Comparison of ENCODE assay signal across 19 cellular contexts in genomic region chr10:22463255-22463654, GRCh38.
A peak's percentile ranks its signal among the peaks of the same experiment; 100 is the strongest.
DNase-seq lines count a peak whose midpoint lies in the region; ATAC-seq, FAIRE-seq and TF ChIP-seq lines count a peak whose summit lies in the region.
"Had no signal": no experiment of that assay in that cellular context is flagged by ENCODE, and none has a peak within 500 bp of the region (broad histone marks: within the 10 kb centered on the region; RNA-seq: fewer than 3 reads in every experiment).

No MANE protein-coding gene starts in this region.

- no peak overlapping the region for H3K4me2 ChIP-seq in A549
- H3K4me2 ChIP-seq in BLaER1 treated with 17β-estradiol and CSF1 and Interleukin-3, amounts not matched to agents 10 nM and 100 nM, result peak overlapping the region in 9 of 11 experiments; percentile 45 to 87 (median 69); a peak in 16 of 22 replicates

- ATAC-seq in A549, result no peak
- ATAC-seq in upper lobe of right lung, result no peak

- CTCF ChIA-PET in A549 (lab: Yijun Ruan, JAX), result no interaction called here
- CTCF ChIA-PET in HEK293 (lab: Yijun Ruan, JAX), result no interaction called here

- H3K4me3 ChIP-seq in A549 (no peak overlapping the region), HEK293 (ENCODE audit: low read depth, low read length) (no peak overlapping the region), upper lobe of right lung (no peak overlapping the region)
- no peak overlapping the region for H3K4me3 ChIP-seq in BLaER1 treated with 17β-estradiol and CSF1 and Interleukin-3, amounts not matched to agents 10 nM and 100 nM

- peaks cover 3% of the 10 kb centered on the region for H3K27me3 Mint-ChIP-seq in endothelial cell (ENCODE audit: unreplicated experiment)
- H3K27me3 Mint-ChIP-seq: CD4-positive, alpha-beta T cell had no signal

- no peak overlapping the region for H3K4me3 Mint-ChIP-seq in endothelial cell (ENCODE audit: unreplicated experiment)
- H3K4me3 Mint-ChIP-seq: CD4-positive, alpha-beta T cell had no signal

- intact Hi-C loops in upper lobe of right lung (cut with DNase I), result no loop called here

- no peaks in the 10 kb centered on the region for H3K4me1 ChIP-seq in A549
- peaks cover 9 to 36% (median 30%) of the 10 kb centered on the region in 10 experiments; a peak in 18 of 20 replicates for H3K4me1 ChIP-seq in BLaER1 treated with 17β-estradiol and CSF1 and Interleukin-3, amounts not matched to agents 10 nM and 100 nM
- H3K4me1 ChIP-seq in HEK293 (ENCODE audit: control insufficient read depth, insufficient read depth, low read length), result no peaks in the 10 kb centered on the region
- no peaks in the 10 kb centered on the region for H3K4me1 ChIP-seq in upper lobe of right lung
- H3K4me1 ChIP-seq: Caco-2 had no signal

- TF ChIP-seq CTCF in A549 (IDR thresholded peaks at IDR 0.05) (no peak), HEK293 (tag by site-specific recombination; IDR thresholded peaks at IDR 0.05) (no peak), endothelial cell (IDR thresholded peaks at IDR 0.05; ENCODE audit: unreplicated experiment) (no peak), upper lobe of right lung (IDR thresholded peaks at IDR 0.05) (no peak)

- H4K20me1 ChIP-seq in BLaER1 treated with 17β-estradiol and CSF1 and Interleukin-3, amounts not matched to agents 10 nM and 100 nM, result no peaks in the 10 kb centered on the region

- POLR2A ChIA-PET in A549 (lab: Yijun Ruan, JAX), result no interaction called here
- POLR2A ChIA-PET in HEK293 (lab: Yijun Ruan, JAX), result no interaction called here

- peak overlapping the region; percentile 94 for H3K27ac Mint-ChIP-seq in endothelial cell (ENCODE audit: unreplicated experiment)
- H3K27ac Mint-ChIP-seq: CD4-positive, alpha-beta T cell had no signal

- no peak for TF ChIP-seq POLR2A in A549 (IDR thresholded peaks at IDR 0.05; ENCODE audit: low read length)

- no peaks in the 10 kb centered on the region for H3K36me3 Mint-ChIP-seq in endothelial cell (ENCODE audit: low read depth, unreplicated experiment)

- H3K9ac ChIP-seq in BLaER1 treated with 17β-estradiol and CSF1 and Interleukin-3, amounts not matched to agents 10 nM and 100 nM, result no peak overlapping the region

- H3K4me1 Mint-ChIP-seq in endothelial cell (ENCODE audit: unreplicated experiment), result peaks cover 51% of the 10 kb centered on the region

- no peaks in the 10 kb centered on the region for H3K36me3 ChIP-seq in BLaER1 treated with 17β-estradiol and CSF1 and Interleukin-3, amounts not matched to agents 10 nM and 100 nM
- H3K36me3 ChIP-seq in HEK293 (ENCODE audit: control insufficient read depth in 2 of 2, insufficient read depth in 1 of 2, low read length in 2 of 2) (no peaks in the 10 kb centered on the region), upper lobe of right lung (no peaks in the 10 kb centered on the region)

- 64% methylated on average over 4 of the region's 4 CpGs for WGBS in A549 (ENCODE audit: missing lambda C conversion rate)

- H3K9me3 ChIP-seq in A549 (no peaks in the 10 kb centered on the region), HEK293 (ENCODE audit: control insufficient read depth, insufficient read depth, low read depth, low read length) (no peaks in the 10 kb centered on the region), upper lobe of right lung (no peaks in the 10 kb centered on the region)
- peaks cover 0 to 11% (median 5%) of the 10 kb centered on the region in 11 experiments; a peak in 10 of 22 replicates for H3K9me3 ChIP-seq in BLaER1 treated with 17β-estradiol and CSF1 and Interleukin-3, amounts not matched to agents 10 nM and 100 nM (replicated peaks in 1 of 11)
- H3K9me3 ChIP-seq: Caco-2 had no signal

- H3K9me3 Mint-ChIP-seq in endothelial cell (ENCODE audit: unreplicated experiment), result no peaks in the 10 kb centered on the region
- H3K9me3 Mint-ChIP-seq: CD4-positive, alpha-beta T cell had no signal

- TF ChIP-seq RAD21 in A549 (conservative IDR thresholded peaks at IDR 0.05 in 1 of 2, IDR thresholded peaks at IDR 0.05 in 1 of 2), result no peak

- DNase-seq in A549 (ENCODE audit: low read depth in 1 of 2, low spot score in 1 of 2) (no peak), endothelial cell (ENCODE audit: low spot score) (no peak), SHP77 treated with DMSO at 0.1 percent for 48 hours (lab: John Stamatoyannopoulos, UW) (no peak), upper lobe of right lung (no peak)
- no peak for DNase-seq in stimulated activated CD4-positive, alpha-beta T cell treated with anti-CD3 and anti-CD28 coated beads, Interleukin-4, amount 100 ng/mL, for 4 hours
- DNase-seq: AML-193; C1 segment of cervical spinal cord; Caco-2; CD4-positive, alpha-beta T cell; GOT3; H7; Kasumi-1; KG1 had no signal

- H3K27ac ChIP-seq in A549 (no peak overlapping the region), HEK293 (ENCODE audit: extremely low read depth, low read depth, low read length) (no peak overlapping the region), upper lobe of right lung (no peak overlapping the region)
- H3K27ac ChIP-seq in BLaER1 treated with 17β-estradiol and CSF1 and Interleukin-3, amounts not matched to agents 10 nM and 100 nM, result no peak overlapping the region

- no peak for TF ChIP-seq EP300 in A549 (IDR thresholded peaks at IDR 0.05)

- FAIRE-seq in A549 (lab: Jason Lieb, UNC), result no peak
- FAIRE-seq: A204.1, D721Med, G401.6, GM12891 had no signal

- H3K27me3 ChIP-seq in BLaER1 treated with 17β-estradiol and CSF1 and Interleukin-3, amounts not matched to agents 10 nM and 100 nM, result no peaks in the 10 kb centered on the region
- H3K27me3 ChIP-seq in upper lobe of right lung, result no peaks in the 10 kb centered on the region

TF ChIP-seq in A549, 52 proteins besides CTCF, POLR2A, EP300 and RAD21:
- no peak for TF ChIP-seq MYC (IDR thresholded peaks at IDR 0.05; ENCODE audit: borderline replicate concordance, low read length)
- peak; percentile 63 for TF ChIP-seq MAFK (IDR thresholded peaks at IDR 0.05; ENCODE audit: partially characterized antibody)

TF ChIP-seq in HEK293, 187 proteins besides CTCF, POLR2A, EP300 and RAD21:
- TF ChIP-seq ZNF654 (tag by site-specific recombination; IDR thresholded peaks at IDR 0.05; ENCODE audit: low read depth), result no peak
- peak; percentile 53; the same call in 1 of the 2 replicates for TF ChIP-seq ZNF596 (tag by site-specific recombination; IDR thresholded peaks at IDR 0.05)
- TF ChIP-seq SP3 (tag by site-specific recombination; IDR thresholded peaks at IDR 0.05), result no peak
- TF ChIP-seq ZNF664 (tag by site-specific recombination; IDR thresholded peaks at IDR 0.05), result no peak
